ENCODE assay signal across 12 cellular contexts in the genomic region with DNA sequence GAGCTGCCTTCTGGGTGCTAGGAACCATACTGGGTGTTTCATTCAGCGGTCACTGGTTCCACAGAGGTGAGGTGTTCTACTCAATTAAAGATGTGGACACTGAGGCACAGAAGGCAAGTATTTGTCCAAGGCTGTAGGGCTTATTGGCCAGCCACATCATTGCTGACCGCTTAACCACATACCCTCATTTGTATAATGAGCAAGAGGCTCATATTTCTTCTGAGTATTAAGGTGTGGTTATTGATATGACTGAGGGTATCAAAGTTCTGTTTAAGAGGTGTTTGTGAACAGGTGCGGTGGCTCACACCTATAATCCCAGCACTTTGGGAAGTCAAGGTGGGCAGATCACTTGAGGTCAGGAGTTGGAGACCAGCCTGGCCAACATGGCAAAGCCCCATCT. TPM values are rescaled to one million over a fixed set of nuclear protein-coding genes. Genes with fewer than 3 reads are reported as not detected.
A peak's percentile ranks its signal among the peaks of the same experiment; 100 is the strongest.
DNase-seq lines count a peak whose midpoint lies in the region; ATAC-seq and TF ChIP-seq lines count a peak whose summit lies in the region.
"Had no signal": no experiment of that assay in that cellular context is flagged by ENCODE, and none has a peak within 500 bp of the region (broad histone marks: within the 10 kb centered on the region; RNA-seq: fewer than 3 reads in every experiment).

No MANE protein-coding gene starts in this region.

- H3K27ac Mint-ChIP-seq in CD8-positive, alpha-beta T cell: peak overlapping the region; percentile 90

- peaks cover 89% of the 10 kb centered on the region for H3K4me1 Mint-ChIP-seq in CD8-positive, alpha-beta T cell (ENCODE audit: low read depth)

- TF ChIP-seq CTCF in CD8-positive, alpha-beta T cell (IDR thresholded peaks at IDR 0.05): no peak
- TF ChIP-seq CTCF in Peyer's patch (IDR thresholded peaks at IDR 0.05) (no peak), esophagus muscularis mucosa (IDR thresholded peaks at IDR 0.05) (no peak), sigmoid colon (IDR thresholded peaks at IDR 0.05) (no peak)

- no peak for ATAC-seq in CD8-positive, alpha-beta T cell
- ATAC-seq in GM19351 (IDR thresholded peaks at IDR 0.05; ENCODE audit: unreplicated experiment) (no peak), HG03097 (IDR thresholded peaks at IDR 0.05; ENCODE audit: low FRiP score, unreplicated experiment) (no peak), GM21737 (IDR thresholded peaks at IDR 0.05; ENCODE audit: unreplicated experiment) (no peak)
- ATAC-seq: PC-3 had no signal

- no peaks in the 10 kb centered on the region for H3K27me3 ChIP-seq in CD8-positive, alpha-beta T cell (ENCODE audit: insufficient read depth, low read length)
- H3K27me3 ChIP-seq in Peyer's patch (no peaks in the 10 kb centered on the region), esophagus muscularis mucosa (no peaks in the 10 kb centered on the region), sigmoid colon (no peaks in the 10 kb centered on the region)

- intact Hi-C loops in CD8-positive, alpha-beta T cell (cut with DNase I, micrococcal nuclease): no loop called here
- intact Hi-C loops in esophagus muscularis mucosa (cut with DNase I) (no loop called here), sigmoid colon (cut with DNase I) (no loop called here)

- no peaks in the 10 kb centered on the region for H3K9me3 Mint-ChIP-seq in CD8-positive, alpha-beta T cell
- H3K9me3 Mint-ChIP-seq: stimulated activated naive CD8-positive, alpha-beta T cell treated with anti-CD3 and anti-CD28 coated beads, Interleukin-15, amount 100 ng/mL, for 72 hours had no signal

- H3K27me3 Mint-ChIP-seq in CD8-positive, alpha-beta T cell (ENCODE audit: low read depth): no peaks in the 10 kb centered on the region
- H3K27me3 Mint-ChIP-seq: stimulated activated naive CD8-positive, alpha-beta T cell treated with anti-CD3 and anti-CD28 coated beads, Interleukin-15, amount 100 ng/mL, for 72 hours had no signal

- 92% methylated on average over 3 of the region's 3 CpGs for WGBS in esophagus muscularis mucosa
- WGBS in sigmoid colon, 2 donors: 62 to 92% methylated on average over 3 of the region's 3 CpGs

- peaks cover 30% of the 10 kb centered on the region for H3K36me3 Mint-ChIP-seq in CD8-positive, alpha-beta T cell

- H3K36me3 ChIP-seq in CD8-positive, alpha-beta T cell (ENCODE audit: insufficient read depth, low read length): no peaks in the 10 kb centered on the region
- H3K36me3 ChIP-seq in Peyer's patch: no peaks in the 10 kb centered on the region
- H3K36me3 ChIP-seq in esophagus muscularis mucosa: no peaks in the 10 kb centered on the region
- H3K36me3 ChIP-seq in sigmoid colon: no peaks in the 10 kb centered on the region

- no peaks in the 10 kb centered on the region for H3K9me3 ChIP-seq in CD8-positive, alpha-beta T cell (ENCODE audit: low read length)
- H3K9me3 ChIP-seq in Peyer's patch (no peaks in the 10 kb centered on the region), esophagus muscularis mucosa (no peaks in the 10 kb centered on the region), sigmoid colon (no peaks in the 10 kb centered on the region)
- H3K9me3 ChIP-seq: mucosa of descending colon had no signal

- no peak overlapping the region for H3K4me3 ChIP-seq in CD8-positive, alpha-beta T cell (ENCODE audit: low read depth, low read length)
- H3K4me3 ChIP-seq in Peyer's patch (no peak overlapping the region), esophagus muscularis mucosa (no peak overlapping the region), sigmoid colon (no peak overlapping the region)
- H3K4me3 ChIP-seq: mucosa of descending colon had no signal

- H3K27ac ChIP-seq in CD8-positive, alpha-beta T cell (ENCODE audit: low read depth, low read length): no peak overlapping the region
- H3K27ac ChIP-seq in Peyer's patch (peak overlapping the region in 3 of 4 donors; percentile 49 to 86 (median 82)), esophagus muscularis mucosa (replicated peaks in 1 of 4) (peak overlapping the region; percentile 32 to 81 (median 58)), sigmoid colon (peak overlapping the region; percentile 40 to 77 (median 65))

- CTCF ChIA-PET in CD8-positive, alpha-beta T cell (lab: Charles Lee): interaction anchor here (1.0 to 1.4 kb wide), 2 partner anchors 64 to 263 kb away, joined by 3 to 5 read pairs; a partner anchor contains a TSS

- peak overlapping the region; percentile 72 for H3K4me3 Mint-ChIP-seq in CD8-positive, alpha-beta T cell

- peaks cover 90% of the 10 kb centered on the region for H3K4me1 ChIP-seq in CD8-positive, alpha-beta T cell (ENCODE audit: insufficient read depth, low read length)
- peaks cover 14 to 99% (median 60%) of the 10 kb centered on the region in 4 donors for H3K4me1 ChIP-seq in Peyer's patch
- H3K4me1 ChIP-seq in esophagus muscularis mucosa: peaks cover 76 to 100% (median 93%) of the 10 kb centered on the region in 4 donors
- peaks cover 0 to 88% (median 76%) of the 10 kb centered on the region in 4 donors for H3K4me1 ChIP-seq in sigmoid colon

- POLR2A ChIA-PET in CD8-positive, alpha-beta T cell (lab: Charles Lee): interaction anchor here (1.1 to 4.9 kb wide), 2 partner anchors 14 to 22 kb away, joined by 3 to 45 read pairs; a partner anchor contains a TSS

- TF ChIP-seq EP300 in esophagus muscularis mucosa (IDR thresholded peaks at IDR 0.05) (no peak), sigmoid colon (IDR thresholded peaks at IDR 0.05) (no peak)

- DNase-seq in CD8-positive, alpha-beta T cell: no peak
- DNase-seq in Peyer's patch: no peak
- no peak for DNase-seq in esophagus muscularis mucosa (ENCODE audit: extremely low spot score)
- DNase-seq in sigmoid colon: no peak
- no peak for DNase-seq in middle frontal gyrus (ENCODE audit: extremely low spot score, low spot score)
- DNase-seq: DMS53; PC-3; stimulated activated naive CD8-positive, alpha-beta T cell treated with anti-CD3 and anti-CD28 coated beads, Interleukin-15, amount 100 ng/mL, for 72 hours had no signal

- TF ChIP-seq POLR2A in Peyer's patch (IDR thresholded peaks at IDR 0.05) (no peak), esophagus muscularis mucosa (IDR thresholded peaks at IDR 0.05; ENCODE audit: low read depth) (no peak), sigmoid colon (IDR thresholded peaks at IDR 0.05) (no peak)

RNA-seq across cellular contexts. Expression of a gene that starts 14.3 kb away (rescaled TPM):
- 100 to 1,000 TPM; 130 to 134 TPM for total RNA-seq in CD8-positive, alpha-beta T cell
- total RNA-seq in Peyer's patch (10 to 100 TPM; 42.2 to 99.0 (median 50.1) TPM), esophagus muscularis mucosa (10 to 100 TPM; 33.2 to 49.0 (median 40.7) TPM), sigmoid colon (10 to 100 TPM; 28.5 to 51.0 (median 40.4) TPM)
- 10 to 100 TPM; 19.8 to 39.4 (median 31.2) TPM for polyA plus RNA-seq in sigmoid colon

RNA-seq across cellular contexts. Expression of a gene that starts 53.2 kb away (rescaled TPM):
- total RNA-seq in CD8-positive, alpha-beta T cell: 10 to 100 TPM; 29.0 to 30.2 TPM
- total RNA-seq in Peyer's patch (10 to 100 TPM; 38.2 to 77.6 (median 51.2) TPM), esophagus muscularis mucosa (10 to 100 TPM; 20.0 to 30.6 (median 24.6) TPM), sigmoid colon (10 to 100 TPM; 17.4 to 32.4 (median 20.1) TPM)
- polyA plus RNA-seq in sigmoid colon: 10 to 100 TPM in 1 of 3 donors, 1 to 10 TPM in 2; 6.0 to 16.1 (median 6.9) TPM
